Comparison of ENCODE assay signal across 10 cellular contexts in the genomic region with DNA sequence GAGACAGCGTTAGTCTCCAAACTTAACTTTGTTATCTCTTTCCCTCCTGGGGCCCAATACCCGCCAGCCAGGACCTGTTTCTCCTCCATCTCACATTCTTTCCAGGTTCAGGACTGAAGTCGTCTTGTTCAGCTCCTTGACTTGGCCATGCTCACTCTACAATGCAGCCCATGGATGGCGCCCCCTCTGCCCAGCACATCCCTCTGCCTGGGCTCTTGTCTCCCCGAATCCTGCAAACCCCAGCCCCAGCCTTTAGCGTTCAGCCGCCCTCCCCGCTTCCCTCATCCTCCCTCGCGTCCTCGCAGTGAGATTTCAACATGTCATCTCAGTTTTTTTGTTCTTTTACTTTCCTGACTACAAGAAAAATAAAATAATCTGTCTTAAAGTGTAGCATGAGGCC. TPM values are rescaled to one million over a fixed set of nuclear protein-coding genes. Genes with fewer than 3 reads are reported as not detected.
"Had no signal": no experiment of that assay in that cellular context is flagged by ENCODE, and none has a peak within 500 bp of the region (broad histone marks: within the 10 kb centered on the region; RNA-seq: fewer than 3 reads in every experiment).

No MANE protein-coding gene starts in this region.

- H3K4me3 Mint-ChIP-seq: activated CD4-positive, alpha-beta memory T cell treated with anti-CD3 and anti-CD28 coated beads, Interleukin-2, amount 10 ng/mL, durations not matched to agents 7 days and 5 days; activated naive CD4-positive, alpha-beta T cell treated with anti-CD3 and anti-CD28 coated beads, Interleukin-2, amount 50 U/mL, for 24 hours; stimulated activated memory B cell treated with anti-CD40 and anti-IgM and Interleukin-4, amounts not matched to agents 10 μg/mL and 1 μg/mL and 100 μg/mL, for 72 hours had no signal

- H3K4me1 ChIP-seq: tibial nerve had no signal

- H3K4me3 ChIP-seq: cardiac muscle cell, tibial nerve had no signal

- H3K27ac ChIP-seq: cardiac muscle cell, tibial nerve had no signal

- H3K36me3 Mint-ChIP-seq: activated naive CD4-positive, alpha-beta T cell treated with anti-CD3 and anti-CD28 coated beads, Interleukin-2, amount 50 U/mL, for 24 hours; stimulated activated memory B cell treated with anti-CD40 and anti-IgM and Interleukin-4, amounts not matched to agents 10 μg/mL and 1 μg/mL and 100 μg/mL, for 72 hours had no signal

- H3K4me1 Mint-ChIP-seq: activated CD4-positive, alpha-beta memory T cell treated with anti-CD3 and anti-CD28 coated beads, Interleukin-2, amount 10 ng/mL, durations not matched to agents 7 days and 5 days; activated naive CD4-positive, alpha-beta T cell treated with anti-CD3 and anti-CD28 coated beads, Interleukin-2, amount 50 U/mL, for 24 hours had no signal

- H3K27me3 ChIP-seq: cardiac muscle cell, tibial nerve had no signal

- DNase-seq: activated CD4-positive, alpha-beta memory T cell treated with anti-CD3 and anti-CD28 coated beads, Interleukin-2, amount 10 ng/mL, durations not matched to agents 7 days and 5 days; activated T-cell treated with anti-CD3 and anti-CD28 coated beads, Interleukin-2, amount 50 U/mL, for 48 hours; kidney glomerular epithelial cell; stimulated activated CD4-positive, alpha-beta T cell treated with anti-CD3 and anti-CD28 coated beads, Interleukin-2, amount 100 ng/mL, for 48 hours had no signal

- H3K36me3 ChIP-seq: cardiac muscle cell, tibial nerve had no signal

- H3K9me3 Mint-ChIP-seq: activated CD4-positive, alpha-beta memory T cell treated with anti-CD3 and anti-CD28 coated beads, Interleukin-2, amount 10 ng/mL, durations not matched to agents 7 days and 5 days; activated naive CD4-positive, alpha-beta T cell treated with anti-CD3 and anti-CD28 coated beads, Interleukin-2, amount 50 U/mL, for 24 hours; stimulated activated memory B cell treated with anti-CD40 and anti-IgM and Interleukin-4, amounts not matched to agents 10 μg/mL and 1 μg/mL and 100 μg/mL, for 72 hours had no signal

- H3K27me3 Mint-ChIP-seq: activated naive CD4-positive, alpha-beta T cell treated with anti-CD3 and anti-CD28 coated beads, Interleukin-2, amount 50 U/mL, for 24 hours had no signal

- H3K27ac Mint-ChIP-seq: activated CD4-positive, alpha-beta memory T cell treated with anti-CD3 and anti-CD28 coated beads, Interleukin-2, amount 10 ng/mL, durations not matched to agents 7 days and 5 days; activated naive CD4-positive, alpha-beta T cell treated with anti-CD3 and anti-CD28 coated beads, Interleukin-2, amount 50 U/mL, for 24 hours; stimulated activated memory B cell treated with anti-CD40 and anti-IgM and Interleukin-4, amounts not matched to agents 10 μg/mL and 1 μg/mL and 100 μg/mL, for 72 hours had no signal

- ATAC-seq: esophagus mucosa; stimulated activated memory B cell treated with anti-CD40 and anti-IgM and Interleukin-4, amounts not matched to agents 10 μg/mL and 1 μg/mL and 100 μg/mL, for 72 hours had no signal

- H3K9me3 ChIP-seq: tibial nerve had no signal

RNA-seq across cellular contexts. Expression of a gene that starts 1.2 kb away (rescaled TPM):
- total RNA-seq: mesenteric fat pad had no signal
